In genomic region chr3:35784162-35784561, GRCh38 we compare ENCODE assay signal across 24 cellular contexts.
"Had no signal": no experiment of that assay in that cellular context is flagged by ENCODE, and none has a peak within 500 bp of the region (broad histone marks: within the 10 kb centered on the region; RNA-seq: fewer than 3 reads in every experiment).

No MANE protein-coding gene starts in this region.

- H3K4me3 Mint-ChIP-seq: activated CD8-positive, alpha-beta memory T cell treated with anti-CD3 and anti-CD28 coated beads, Interleukin-2, amount 10 ng/mL, durations not matched to agents 7 days and 5 days; activated naive CD8-positive, alpha-beta T cell; activated T-cell treated with anti-CD3 and anti-CD28 coated beads, Interleukin-2, amount 50 U/mL, for 24 hours; activated T-helper 1 cell treated with anti-CD3 and anti-CD28 coated beads, Interleukin-12 subunit alpha, Interleukin-12 subunit beta, Interleukin-2, Interleukin-4 antibody, amounts not matched to agents 30 ng/mL and 10 ng/mL and 1 ng/mL, durations not matched to agents 14 hours and 24 hours and 36 hours; T-helper 17 cell; WTC11 had no signal

- H3K27ac Mint-ChIP-seq: activated CD8-positive, alpha-beta memory T cell treated with anti-CD3 and anti-CD28 coated beads, Interleukin-2, amount 10 ng/mL, durations not matched to agents 7 days and 5 days; activated naive CD8-positive, alpha-beta T cell; activated T-cell treated with anti-CD3 and anti-CD28 coated beads, Interleukin-2, amount 50 U/mL, for 24 hours; activated T-helper 1 cell treated with anti-CD3 and anti-CD28 coated beads, Interleukin-12 subunit alpha, Interleukin-12 subunit beta, Interleukin-2, Interleukin-4 antibody, amounts not matched to agents 30 ng/mL and 10 ng/mL and 1 ng/mL, durations not matched to agents 14 hours and 24 hours and 36 hours; T-helper 17 cell; WTC11 had no signal

- H3K9me3 Mint-ChIP-seq: activated T-cell treated with anti-CD3 and anti-CD28 coated beads, Interleukin-2, amount 50 U/mL, for 24 hours; activated T-helper 1 cell treated with anti-CD3 and anti-CD28 coated beads, Interleukin-12 subunit alpha, Interleukin-12 subunit beta, Interleukin-2, Interleukin-4 antibody, amounts not matched to agents 30 ng/mL and 10 ng/mL and 1 ng/mL, durations not matched to agents 14 hours and 24 hours and 36 hours; WTC11 had no signal

- H3K36me3 ChIP-seq: brain microvascular endothelial cell, cardiac muscle cell had no signal

- H3K27me3 Mint-ChIP-seq: activated CD8-positive, alpha-beta memory T cell treated with anti-CD3 and anti-CD28 coated beads, Interleukin-2, amount 10 ng/mL, durations not matched to agents 7 days and 5 days; activated naive CD8-positive, alpha-beta T cell; activated T-cell treated with anti-CD3 and anti-CD28 coated beads, Interleukin-2, amount 50 U/mL, for 24 hours; T-helper 17 cell had no signal

- H3K4me1 Mint-ChIP-seq: activated CD8-positive, alpha-beta memory T cell treated with anti-CD3 and anti-CD28 coated beads, Interleukin-2, amount 10 ng/mL, durations not matched to agents 7 days and 5 days; T-helper 17 cell; WTC11 had no signal

- H3K36me3 Mint-ChIP-seq: activated CD8-positive, alpha-beta memory T cell treated with anti-CD3 and anti-CD28 coated beads, Interleukin-2, amount 10 ng/mL, durations not matched to agents 7 days and 5 days; activated naive CD8-positive, alpha-beta T cell; WTC11 had no signal

- DNase-seq: activated CD4-positive, alpha-beta T cell treated with anti-CD3 and anti-CD28 coated beads for 48 hours; activated CD4-positive, alpha-beta T cell treated with anti-CD3 and anti-CD28 coated beads, Interleukin-2, amount 50 U/mL, for 48 hours; activated CD4-positive, CD25-positive, alpha-beta regulatory T cell treated with anti-CD3 and anti-CD28 coated beads, Interleukin-2, amount 50 U/mL, for 72 hours; activated CD8-positive, alpha-beta memory T cell treated with anti-CD3 and anti-CD28 coated beads, Interleukin-2, amount 10 ng/mL, durations not matched to agents 7 days and 5 days; activated effector memory CD4-positive, alpha-beta T cell treated with Interleukin-2 at 50 U/mL for 16 hours; activated naive CD4-positive, alpha-beta T cell; activated T-cell treated with anti-CD3 and anti-CD28 coated beads, Interleukin-2, amount 50 U/mL, for 24 hours; amygdala; brain microvascular endothelial cell; Karpas-422; MM.1S; NCI-H146; NCI-H187 treated with DMSO at 0.1 percent for 48 hours; NCI-H2227 treated with DMSO at 0.1 percent for 48 hours; NCI-H510A treated with DMSO at 0.1 percent for 48 hours; NCI-H69; SIG-M5; T-helper 17 cell; T-helper 9 cell had no signal

- H3K27ac ChIP-seq: brain microvascular endothelial cell, cardiac muscle cell had no signal

- H3K27me3 ChIP-seq: brain microvascular endothelial cell, cardiac muscle cell had no signal

- H3K4me3 ChIP-seq: cardiac muscle cell, K562 had no signal

- ATAC-seq: activated CD8-positive, alpha-beta memory T cell treated with anti-CD3 and anti-CD28 coated beads, Interleukin-2, amount 10 ng/mL, durations not matched to agents 7 days and 5 days; K562; T-helper 17 cell; WTC11 had no signal
